16 cellular contexts compared by ENCODE assay signal in the genomic region with DNA sequence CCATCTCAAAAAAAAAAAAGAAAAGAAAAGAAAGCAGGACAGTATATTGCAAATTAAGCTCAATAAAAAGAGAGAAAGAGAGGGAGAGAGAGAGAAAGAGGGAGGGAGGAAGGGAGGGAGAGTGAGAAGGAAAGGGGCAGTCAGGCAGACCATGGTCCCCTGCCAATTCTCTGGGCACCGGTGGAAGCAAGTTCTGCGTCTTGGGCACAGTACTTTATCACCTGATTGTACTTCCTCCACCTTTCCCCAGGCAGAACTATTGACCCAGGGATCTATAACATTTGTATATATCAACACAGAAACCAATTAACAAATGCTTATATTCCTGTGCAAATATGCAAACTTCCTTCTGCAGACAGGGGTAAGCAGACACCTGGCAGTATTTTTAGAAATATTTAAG. TPM values are rescaled to one million over a fixed set of nuclear protein-coding genes. Genes with fewer than 3 reads are reported as not detected.
"Had no signal": no experiment of that assay in that cellular context is flagged by ENCODE, and none has a peak within 500 bp of the region (broad histone marks: within the 10 kb centered on the region; RNA-seq: fewer than 3 reads in every experiment).

No MANE protein-coding gene starts in this region.

RNA-seq across cellular contexts. Expression of a gene that starts 22.4 kb away (rescaled TPM):
- total RNA-seq: naive thymus-derived CD4-positive, alpha-beta T cell; natural killer cell; osteoblast; ovary; progenitor cell of endocrine pancreas; pulmonary artery endothelial cell; sciatic nerve; smooth muscle cell; spleen; tibial nerve; ureter had no signal

RNA-seq across cellular contexts. Expression of a gene that starts 58.8 kb away (rescaled TPM):
- total RNA-seq: naive thymus-derived CD4-positive, alpha-beta T cell; natural killer cell; occipital lobe; osteoblast; ovary; progenitor cell of endocrine pancreas; pulmonary artery endothelial cell; right atrium auricular region; sciatic nerve; smooth muscle cell; spleen; testis; tibial nerve; upper lobe of left lung; ureter; vagina had no signal
